Comparison of ENCODE assay signal across 1 cellular context in genomic region chr3:152376351-152377183, GRCh38.
A peak's percentile ranks its signal among the peaks of the same experiment; 100 is the strongest.
TF ChIP-seq lines count a peak whose summit lies in the region.

No MANE protein-coding gene starts in this region.

TF ChIP-seq in K562, 482 proteins besides CTCF, POLR2A, EP300 and RAD21 (continued from another document and continues in another):
- TF ChIP-seq SMAD3 (CRISPR knock-in tag; conservative IDR thresholded peaks at IDR 0.05) (no peak), CSDE1 (IDR thresholded peaks at IDR 0.05) (no peak), NEUROD1 (IDR thresholded peaks at IDR 0.05; ENCODE audit: borderline replicate concordance, low read depth, low read length, partially characterized antibody) (no peak), ETV6 (IDR thresholded peaks at IDR 0.05; ENCODE audit: borderline replicate concordance in 1 of 2, low read depth in 2 of 2, low read length in 1 of 2) (peak; percentile 37 to 72; a peak in 3 of 4 replicates), ETV6 (CRISPR knock-in tag; IDR thresholded peaks at IDR 0.05; ENCODE audit: borderline replicate concordance) (no peak), MED1 (CRISPR knock-in tag; IDR thresholded peaks at IDR 0.05; ENCODE audit: borderline replicate concordance) (no peak), YY1 (IDR thresholded peaks at IDR 0.05; ENCODE audit: borderline replicate concordance in 1 of 3, control insufficient read depth in 1 of 3, extremely low read depth in 1 of 3, insufficient read depth in 3 of 3, insufficient read length in 1 of 3, insufficient replicate concordance in 2 of 3, low read depth in 1 of 3, low read length in 2 of 3) (no peak), NCOA2 (IDR thresholded peaks at IDR 0.05; ENCODE audit: partially characterized antibody in 2 of 2) (no peak), HDAC2 (IDR thresholded peaks at IDR 0.05) (no peak), SMAD1 (IDR thresholded peaks at IDR 0.05; ENCODE audit: low read depth, low read length, partially characterized antibody) (no peak), CEBPB (tag; IDR thresholded peaks at IDR 0.05) (no peak), DPF2 (IDR thresholded peaks at IDR 0.05) (peak; percentile 49; the same call in 1 of the 2 replicates), TOE1 (IDR thresholded peaks at IDR 0.05; ENCODE audit: borderline replicate concordance) (no peak), TOE1 (CRISPR knock-in tag; IDR thresholded peaks at IDR 0.05; ENCODE audit: borderline replicate concordance, low read depth) (no peak), SOX6 (IDR thresholded peaks at IDR 0.05) (peak; percentile 87), ZBTB7A (IDR thresholded peaks at IDR 0.05; ENCODE audit: borderline replicate concordance, control insufficient read depth, low read depth, low read length) (no peak), E2F3 (CRISPR knock-in tag; IDR thresholded peaks at IDR 0.05) (no peak), SIX5 (IDR thresholded peaks at IDR 0.05; ENCODE audit: borderline replicate concordance in 1 of 2, insufficient read depth in 1 of 2, low read depth in 1 of 2, low read length in 2 of 2) (no peak), JUND (IDR thresholded peaks at IDR 0.05; ENCODE audit: borderline replicate concordance, low read depth, low read length) (no peak), JUND (tag; IDR thresholded peaks at IDR 0.05; ENCODE audit: borderline replicate concordance, low read depth, low read length) (no peak; the same call in 1 of the 3 replicates), HDAC3 (IDR thresholded peaks at IDR 0.05; ENCODE audit: borderline replicate concordance, partially characterized antibody) (no peak), CXXC5 (CRISPR knock-in tag; IDR thresholded peaks at IDR 0.05) (peak; percentile 72), MAX (CRISPR knock-in tag; IDR thresholded peaks at IDR 0.05) (no peak), MTA2 (IDR thresholded peaks at IDR 0.05; ENCODE audit: low read depth) (0 out of 2 replicates have a peak, but pooled peaks have one; percentile 16), MCM7 (IDR thresholded peaks at IDR 0.05) (no peak), KAT2B (IDR thresholded peaks at IDR 0.05; ENCODE audit: low read depth, low read length) (no peak), SMARCA5 (IDR thresholded peaks at IDR 0.05) (0 out of 2 replicates have a peak, but pooled peaks have one; percentile 62), ARID3A (IDR thresholded peaks at IDR 0.05; ENCODE audit: borderline replicate concordance, low read depth, low read length) (0 out of 2 replicates have a peak, but pooled peaks have one; percentile 21), NR2C1 (IDR thresholded peaks at IDR 0.05) (no peak), NR2C1 (tag; IDR thresholded peaks at IDR 0.05) (no peak), NFRKB (IDR thresholded peaks at IDR 0.05; ENCODE audit: low read depth) (no peak), NR4A1 (CRISPR knock-in tag; IDR thresholded peaks at IDR 0.05) (no peak), NR4A1 (tag; IDR thresholded peaks at IDR 0.05) (no peak), ZKSCAN3 (CRISPR knock-in tag; IDR thresholded peaks at IDR 0.05) (no peak), TCF7 (IDR thresholded peaks at IDR 0.05; ENCODE audit: borderline replicate concordance) (no peak), MAFF (IDR thresholded peaks at IDR 0.05; ENCODE audit: low read length) (peak; percentile 49; the same call in 1 of the 2 replicates), POU5F1 (IDR thresholded peaks at IDR 0.05; ENCODE audit: borderline replicate concordance, low read depth, low read length, partially characterized antibody) (no peak), ZNF12 (CRISPR knock-in tag; IDR thresholded peaks at IDR 0.05) (no peak), NR2F6 (CRISPR knock-in tag; IDR thresholded peaks at IDR 0.05) (no peak), DDX20 (tag; IDR thresholded peaks at IDR 0.05; ENCODE audit: low read depth) (no peak), ZNF589 (CRISPR knock-in tag; IDR thresholded peaks at IDR 0.05; ENCODE audit: low read depth) (no peak), CHD4 (IDR thresholded peaks at IDR 0.05; ENCODE audit: insufficient read depth, insufficient replicate concordance, low read depth, low read length, poor library complexity, severe bottlenecking) (no peak), RBM14 (IDR thresholded peaks at IDR 0.05; ENCODE audit: borderline replicate concordance, insufficient read depth, low read depth, low read length) (no peak), ZSCAN29 (IDR thresholded peaks at IDR 0.05) (no peak), GMEB1 (CRISPR knock-in tag; IDR thresholded peaks at IDR 0.05) (no peak), DMBX1 (CRISPR knock-in tag; IDR thresholded peaks at IDR 0.05; ENCODE audit: borderline replicate concordance) (no peak), ZNF511 (CRISPR knock-in tag; IDR thresholded peaks at IDR 0.05) (no peak), BCL6 (CRISPR knock-in tag; IDR thresholded peaks at IDR 0.05) (no peak), SUPT5H (IDR thresholded peaks at IDR 0.05) (no peak)
- TF ChIP-seq, protein P1, sequence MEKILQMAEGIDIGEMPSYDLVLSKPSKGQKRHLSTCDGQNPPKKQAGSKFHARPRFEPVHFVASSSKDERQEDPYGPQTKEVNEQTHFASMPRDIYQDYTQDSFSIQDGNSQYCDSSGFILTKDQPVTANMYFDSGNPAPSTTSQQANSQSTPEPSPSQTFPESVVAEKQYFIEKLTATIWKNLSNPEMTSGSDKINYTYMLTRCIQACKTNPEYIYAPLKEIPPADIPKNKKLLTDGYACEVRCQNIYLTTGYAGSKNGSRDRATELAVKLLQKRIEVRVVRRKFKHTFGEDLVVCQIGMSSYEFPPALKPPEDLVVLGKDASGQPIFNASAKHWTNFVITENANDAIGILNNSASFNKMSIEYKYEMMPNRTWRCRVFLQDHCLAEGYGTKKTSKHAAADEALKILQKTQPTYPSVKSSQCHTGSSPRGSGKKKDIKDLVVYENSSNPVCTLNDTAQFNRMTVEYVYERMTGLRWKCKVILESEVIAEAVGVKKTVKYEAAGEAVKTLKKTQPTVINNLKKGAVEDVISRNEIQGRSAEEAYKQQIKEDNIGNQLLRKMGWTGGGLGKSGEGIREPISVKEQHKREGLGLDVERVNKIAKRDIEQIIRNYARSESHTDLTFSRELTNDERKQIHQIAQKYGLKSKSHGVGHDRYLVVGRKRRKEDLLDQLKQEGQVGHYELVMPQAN (IDR thresholded peaks at IDR 0.05; ENCODE audit: borderline replicate concordance) = peak; percentile 55; the same call in 1 of the 2 replicates
- TF ChIP-seq, protein P2, sequence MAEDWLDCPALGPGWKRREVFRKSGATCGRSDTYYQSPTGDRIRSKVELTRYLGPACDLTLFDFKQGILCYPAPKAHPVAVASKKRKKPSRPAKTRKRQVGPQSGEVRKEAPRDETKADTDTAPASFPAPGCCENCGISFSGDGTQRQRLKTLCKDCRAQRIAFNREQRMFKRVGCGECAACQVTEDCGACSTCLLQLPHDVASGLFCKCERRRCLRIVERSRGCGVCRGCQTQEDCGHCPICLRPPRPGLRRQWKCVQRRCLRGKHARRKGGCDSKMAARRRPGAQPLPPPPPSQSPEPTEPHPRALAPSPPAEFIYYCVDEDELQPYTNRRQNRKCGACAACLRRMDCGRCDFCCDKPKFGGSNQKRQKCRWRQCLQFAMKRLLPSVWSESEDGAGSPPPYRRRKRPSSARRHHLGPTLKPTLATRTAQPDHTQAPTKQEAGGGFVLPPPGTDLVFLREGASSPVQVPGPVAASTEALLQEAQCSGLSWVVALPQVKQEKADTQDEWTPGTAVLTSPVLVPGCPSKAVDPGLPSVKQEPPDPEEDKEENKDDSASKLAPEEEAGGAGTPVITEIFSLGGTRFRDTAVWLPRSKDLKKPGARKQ (CRISPR knock-in tag; IDR thresholded peaks at IDR 0.05) = 0 out of 2 replicates have a peak, but pooled peaks have one; percentile 35
- TF ChIP-seq, protein P3, sequence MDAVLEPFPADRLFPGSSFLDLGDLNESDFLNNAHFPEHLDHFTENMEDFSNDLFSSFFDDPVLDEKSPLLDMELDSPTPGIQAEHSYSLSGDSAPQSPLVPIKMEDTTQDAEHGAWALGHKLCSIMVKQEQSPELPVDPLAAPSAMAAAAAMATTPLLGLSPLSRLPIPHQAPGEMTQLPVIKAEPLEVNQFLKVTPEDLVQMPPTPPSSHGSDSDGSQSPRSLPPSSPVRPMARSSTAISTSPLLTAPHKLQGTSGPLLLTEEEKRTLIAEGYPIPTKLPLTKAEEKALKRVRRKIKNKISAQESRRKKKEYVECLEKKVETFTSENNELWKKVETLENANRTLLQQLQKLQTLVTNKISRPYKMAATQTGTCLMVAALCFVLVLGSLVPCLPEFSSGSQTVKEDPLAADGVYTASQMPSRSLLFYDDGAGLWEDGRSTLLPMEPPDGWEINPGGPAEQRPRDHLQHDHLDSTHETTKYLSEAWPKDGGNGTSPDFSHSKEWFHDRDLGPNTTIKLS (IDR thresholded peaks at IDR 0.05; ENCODE audit: borderline replicate concordance, low read depth) = no peak
- TF ChIP-seq, protein P4, sequence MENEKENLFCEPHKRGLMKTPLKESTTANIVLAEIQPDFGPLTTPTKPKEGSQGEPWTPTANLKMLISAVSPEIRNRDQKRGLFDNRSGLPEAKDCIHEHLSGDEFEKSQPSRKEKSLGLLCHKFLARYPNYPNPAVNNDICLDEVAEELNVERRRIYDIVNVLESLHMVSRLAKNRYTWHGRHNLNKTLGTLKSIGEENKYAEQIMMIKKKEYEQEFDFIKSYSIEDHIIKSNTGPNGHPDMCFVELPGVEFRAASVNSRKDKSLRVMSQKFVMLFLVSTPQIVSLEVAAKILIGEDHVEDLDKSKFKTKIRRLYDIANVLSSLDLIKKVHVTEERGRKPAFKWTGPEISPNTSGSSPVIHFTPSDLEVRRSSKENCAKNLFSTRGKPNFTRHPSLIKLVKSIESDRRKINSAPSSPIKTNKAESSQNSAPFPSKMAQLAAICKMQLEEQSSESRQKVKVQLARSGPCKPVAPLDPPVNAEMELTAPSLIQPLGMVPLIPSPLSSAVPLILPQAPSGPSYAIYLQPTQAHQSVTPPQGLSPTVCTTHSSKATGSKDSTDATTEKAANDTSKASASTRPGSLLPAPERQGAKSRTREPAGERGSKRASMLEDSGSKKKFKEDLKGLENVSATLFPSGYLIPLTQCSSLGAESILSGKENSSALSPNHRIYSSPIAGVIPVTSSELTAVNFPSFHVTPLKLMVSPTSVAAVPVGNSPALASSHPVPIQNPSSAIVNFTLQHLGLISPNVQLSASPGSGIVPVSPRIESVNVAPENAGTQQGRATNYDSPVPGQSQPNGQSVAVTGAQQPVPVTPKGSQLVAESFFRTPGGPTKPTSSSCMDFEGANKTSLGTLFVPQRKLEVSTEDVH (IDR thresholded peaks at IDR 0.05; ENCODE audit: low read depth, partially characterized antibody) = no peak
- TF ChIP-seq, protein P5, sequence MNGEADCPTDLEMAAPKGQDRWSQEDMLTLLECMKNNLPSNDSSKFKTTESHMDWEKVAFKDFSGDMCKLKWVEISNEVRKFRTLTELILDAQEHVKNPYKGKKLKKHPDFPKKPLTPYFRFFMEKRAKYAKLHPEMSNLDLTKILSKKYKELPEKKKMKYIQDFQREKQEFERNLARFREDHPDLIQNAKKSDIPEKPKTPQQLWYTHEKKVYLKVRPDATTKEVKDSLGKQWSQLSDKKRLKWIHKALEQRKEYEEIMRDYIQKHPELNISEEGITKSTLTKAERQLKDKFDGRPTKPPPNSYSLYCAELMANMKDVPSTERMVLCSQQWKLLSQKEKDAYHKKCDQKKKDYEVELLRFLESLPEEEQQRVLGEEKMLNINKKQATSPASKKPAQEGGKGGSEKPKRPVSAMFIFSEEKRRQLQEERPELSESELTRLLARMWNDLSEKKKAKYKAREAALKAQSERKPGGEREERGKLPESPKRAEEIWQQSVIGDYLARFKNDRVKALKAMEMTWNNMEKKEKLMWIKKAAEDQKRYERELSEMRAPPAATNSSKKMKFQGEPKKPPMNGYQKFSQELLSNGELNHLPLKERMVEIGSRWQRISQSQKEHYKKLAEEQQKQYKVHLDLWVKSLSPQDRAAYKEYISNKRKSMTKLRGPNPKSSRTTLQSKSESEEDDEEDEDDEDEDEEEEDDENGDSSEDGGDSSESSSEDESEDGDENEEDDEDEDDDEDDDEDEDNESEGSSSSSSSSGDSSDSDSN (IDR thresholded peaks at IDR 0.05; ENCODE audit: borderline replicate concordance in 1 of 2, low read depth in 2 of 2, low read length in 2 of 2) = no peak
- TF ChIP-seq, protein P6, sequence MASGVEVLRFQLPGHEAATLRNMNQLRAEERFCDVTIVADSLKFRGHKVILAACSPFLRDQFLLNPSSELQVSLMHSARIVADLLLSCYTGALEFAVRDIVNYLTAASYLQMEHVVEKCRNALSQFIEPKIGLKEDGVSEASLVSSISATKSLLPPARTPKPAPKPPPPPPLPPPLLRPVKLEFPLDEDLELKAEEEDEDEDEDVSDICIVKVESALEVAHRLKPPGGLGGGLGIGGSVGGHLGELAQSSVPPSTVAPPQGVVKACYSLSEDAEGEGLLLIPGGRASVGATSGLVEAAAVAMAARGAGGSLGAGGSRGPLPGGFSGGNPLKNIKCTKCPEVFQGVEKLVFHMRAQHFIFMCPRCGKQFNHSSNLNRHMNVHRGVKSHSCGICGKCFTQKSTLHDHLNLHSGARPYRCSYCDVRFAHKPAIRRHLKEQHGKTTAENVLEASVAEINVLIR (CRISPR knock-in tag; IDR thresholded peaks at IDR 0.05) = no peak
